ENCODE assay signal across 10 cellular contexts in the genomic region with DNA sequence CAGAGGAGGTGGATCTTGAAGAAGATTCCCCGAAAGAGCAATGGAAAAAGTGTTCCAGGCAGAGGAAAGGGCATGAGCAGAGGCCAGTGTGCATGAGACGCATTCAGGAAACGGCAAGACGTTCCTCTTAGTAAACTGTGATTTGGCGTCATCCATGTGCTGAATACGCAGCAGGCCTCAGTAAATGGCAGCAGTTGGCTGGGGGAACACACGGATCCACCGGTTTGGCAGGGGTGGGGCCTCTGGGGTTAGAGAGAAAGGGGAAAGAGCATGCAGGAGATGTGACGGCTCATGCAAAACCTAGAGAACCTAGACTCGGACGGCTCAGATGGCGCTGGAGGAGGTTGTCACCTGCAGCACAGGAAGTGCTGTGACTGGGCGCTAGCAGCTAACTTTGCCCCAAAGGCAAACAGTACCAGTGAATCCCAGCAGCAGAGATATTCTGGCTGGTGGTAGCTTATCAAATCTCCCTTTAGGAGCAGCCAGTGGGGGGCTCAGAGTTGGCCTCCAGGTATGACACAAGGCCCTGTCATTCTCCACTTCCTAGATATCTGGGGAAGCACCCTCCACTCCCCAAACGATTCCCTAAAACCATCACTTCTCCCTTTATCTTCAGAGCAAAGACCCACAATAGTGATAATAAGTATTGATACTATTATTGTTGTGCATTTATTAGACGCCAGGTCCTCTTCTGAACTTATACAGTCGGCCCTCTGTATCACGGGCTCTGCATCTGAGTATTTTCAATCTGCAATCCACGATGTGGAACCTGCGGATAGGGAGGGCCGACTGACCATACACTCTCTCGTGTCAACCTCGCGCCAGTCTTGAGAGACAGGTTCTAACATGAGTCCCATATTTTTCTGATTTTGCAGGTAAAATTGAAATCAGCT. TPM values are rescaled to one million over a fixed set of nuclear protein-coding genes. Genes with fewer than 3 reads are reported as not detected.
DNase-seq lines count a peak whose midpoint lies in the region; ATAC-seq and TF ChIP-seq lines count a peak whose summit lies in the region.
"Had no signal": no experiment of that assay in that cellular context is flagged by ENCODE, and none has a peak within 500 bp of the region (broad histone marks: within the 10 kb centered on the region; RNA-seq: fewer than 3 reads in every experiment).

No MANE protein-coding gene starts in this region.

- DNase-seq in activated T-cell treated with anti-CD3 and anti-CD28 coated beads, Interleukin-2, amount 50 U/mL, for 24 hours: peak; percentile 74
- no peak for DNase-seq in cortex of kidney (lab: John Stamatoyannopoulos, UW)
- no peak for DNase-seq in NCI-H146 treated with DMSO at 0.1 percent for 48 hours (lab: John Stamatoyannopoulos, UW; ENCODE audit: unreplicated experiment)
- DNase-seq: mammary epithelial cell; NK-92 treated with Interleukin-12 subunit alpha and Interleukin-12 subunit beta, amount 100 ng/mL, for 24 hours had no signal

- ATAC-seq in GM18858 (IDR thresholded peaks at IDR 0.05; ENCODE audit: unreplicated experiment) (no peak), gastroesophageal sphincter (no peak)

- no peaks in the 10 kb centered on the region for H3K27me3 ChIP-seq in BLaER1 treated with 17β-estradiol and CSF1 and Interleukin-3, amounts not matched to agents 10 nM and 100 nM
- H3K27me3 ChIP-seq in liver (ENCODE audit: control insufficient read depth in 4 of 4, insufficient read depth in 4 of 4, low read length in 3 of 4) (no peaks in the 10 kb centered on the region), gastroesophageal sphincter (peaks cover 13% of the 10 kb centered on the region)

- H3K27ac Mint-ChIP-seq in activated T-cell treated with anti-CD3 and anti-CD28 coated beads, Interleukin-2, amount 50 U/mL, for 24 hours: peak overlapping the region; percentile 98

- TF ChIP-seq RAD21 in liver (IDR thresholded peaks at IDR 0.05): no peak

- peak overlapping the region; percentile 91 to 98 (median 95) for H3K4me2 ChIP-seq in BLaER1 treated with 17β-estradiol and CSF1 and Interleukin-3, amounts not matched to agents 10 nM and 100 nM

- no peak for TF ChIP-seq CTCF in liver (IDR thresholded peaks at IDR 0.05; ENCODE audit: low read depth, low read length, missing input control)
- no peak for TF ChIP-seq CTCF in gastroesophageal sphincter (IDR thresholded peaks at IDR 0.05)

- no peak for TF ChIP-seq EP300 in gastroesophageal sphincter (IDR thresholded peaks at IDR 0.05)

- peaks cover 54 to 85% (median 76%) of the 10 kb centered on the region in 11 experiments for H3K36me3 ChIP-seq in BLaER1 treated with 17β-estradiol and CSF1 and Interleukin-3, amounts not matched to agents 10 nM and 100 nM
- peaks cover 44% of the 10 kb centered on the region for H3K36me3 ChIP-seq in KOPT-K1 (ENCODE audit: insufficient read depth, low read length)
- H3K36me3 ChIP-seq in liver (ENCODE audit: control insufficient read depth in 4 of 4, insufficient read depth in 3 of 4, low read depth in 1 of 4, low read length in 3 of 4): no peaks in the 10 kb centered on the region
- H3K36me3 ChIP-seq in gastroesophageal sphincter: no peaks in the 10 kb centered on the region

- peaks cover 70 to 100% (median 99%) of the 10 kb centered on the region in 11 experiments for H4K20me1 ChIP-seq in BLaER1 treated with 17β-estradiol and CSF1 and Interleukin-3, amounts not matched to agents 10 nM and 100 nM

- H3K4me1 Mint-ChIP-seq in activated T-cell treated with anti-CD3 and anti-CD28 coated beads, Interleukin-2, amount 50 U/mL, for 24 hours (ENCODE audit: low read depth): peaks cover 99% of the 10 kb centered on the region

- peaks cover 61% of the 10 kb centered on the region for H3K36me3 Mint-ChIP-seq in activated T-cell treated with anti-CD3 and anti-CD28 coated beads, Interleukin-2, amount 50 U/mL, for 24 hours (ENCODE audit: low read depth)

- TF ChIP-seq POLR2A in gastroesophageal sphincter (IDR thresholded peaks at IDR 0.05): no peak

- peak overlapping the region; percentile 65 to 100 (median 99); a peak in 21 of 22 replicates for H3K27ac ChIP-seq in BLaER1 treated with 17β-estradiol and CSF1 and Interleukin-3, amounts not matched to agents 10 nM and 100 nM
- H3K27ac ChIP-seq in KOPT-K1 (ENCODE audit: low read depth, low read length, poor library complexity, severe bottlenecking): peak overlapping the region; percentile 87
- peak overlapping the region; percentile 25 for H3K27ac ChIP-seq in liver (ENCODE audit: low read depth in 1 of 2, low read length in 2 of 2)
- peak overlapping the region in 1 of 4 donors; percentile 50 for H3K27ac ChIP-seq in gastroesophageal sphincter

- WGBS in liver: 79% methylated on average over 23 of the region's 23 CpGs
- 74 to 91% methylated on average over 12 to 23 of the region's 23 CpGs for WGBS in gastroesophageal sphincter (ENCODE audit: low coverage in 1 of 2), 2 donors

- H3K27me3 Mint-ChIP-seq in activated T-cell treated with anti-CD3 and anti-CD28 coated beads, Interleukin-2, amount 50 U/mL, for 24 hours: no peaks in the 10 kb centered on the region

- peak overlapping the region; percentile 5 to 97 (median 91); a peak in 18 of 20 replicates for H3K4me3 ChIP-seq in BLaER1 treated with 17β-estradiol and CSF1 and Interleukin-3, amounts not matched to agents 10 nM and 100 nM
- no peak overlapping the region for H3K4me3 ChIP-seq in liver (ENCODE audit: low read depth in 1 of 3, low read length in 3 of 3)
- H3K4me3 ChIP-seq in gastroesophageal sphincter: no peak overlapping the region

- H3K9me3 Mint-ChIP-seq in activated T-cell treated with anti-CD3 and anti-CD28 coated beads, Interleukin-2, amount 50 U/mL, for 24 hours: no peaks in the 10 kb centered on the region

- no peaks in the 10 kb centered on the region for H3K9me3 ChIP-seq in BLaER1 treated with 17β-estradiol and CSF1 and Interleukin-3, amounts not matched to agents 10 nM and 100 nM (replicated peaks in 1 of 11)
- H3K9me3 ChIP-seq in KOPT-K1 (ENCODE audit: insufficient read depth, low read length, poor library complexity, severe bottlenecking) (no peaks in the 10 kb centered on the region), liver (ENCODE audit: control insufficient read depth in 4 of 4, low read length in 3 of 4) (no peaks in the 10 kb centered on the region), gastroesophageal sphincter (no peaks in the 10 kb centered on the region)

- H3K4me1 ChIP-seq in BLaER1 treated with 17β-estradiol and CSF1 and Interleukin-3, amounts not matched to agents 10 nM and 100 nM: peaks cover 91 to 99% (median 96%) of the 10 kb centered on the region in 10 experiments
- H3K4me1 ChIP-seq in liver (ENCODE audit: control insufficient read depth in 4 of 4, insufficient read depth in 4 of 4, low read length in 3 of 4) (peaks cover 0 to 8% (median 4%) of the 10 kb centered on the region in 4 donors), gastroesophageal sphincter (peaks cover 0 to 21% (median 0%) of the 10 kb centered on the region in 3 donors)

- peak overlapping the region; percentile 73 for H3K4me3 Mint-ChIP-seq in activated T-cell treated with anti-CD3 and anti-CD28 coated beads, Interleukin-2, amount 50 U/mL, for 24 hours

- peak overlapping the region; percentile 95 to 99 (median 99); a peak in 20 of 22 replicates for H3K9ac ChIP-seq in BLaER1 treated with 17β-estradiol and CSF1 and Interleukin-3, amounts not matched to agents 10 nM and 100 nM
- no peak overlapping the region for H3K9ac ChIP-seq in liver (ENCODE audit: low read depth in 1 of 2, low read length in 2 of 2)

TF ChIP-seq in liver, 16 proteins besides CTCF, POLR2A, EP300 and RAD21:
- TF ChIP-seq RXRA (IDR thresholded peaks at IDR 0.05): no peak
- no peak for TF ChIP-seq REST (IDR thresholded peaks at IDR 0.05)
- no peak for TF ChIP-seq HNF4A (conservative IDR thresholded peaks at IDR 0.05)
- TF ChIP-seq EGR1 (IDR thresholded peaks at IDR 0.05; ENCODE audit: low read depth in 2 of 2): no peak
- no peak for TF ChIP-seq HNF4G (IDR thresholded peaks at IDR 0.05)
- TF ChIP-seq TAF1 (conservative IDR thresholded peaks at IDR 0.05): no peak

RNA-seq across cellular contexts. Expression of gene LAPTM5, which starts 7.6 kb away (rescaled TPM):
- total RNA-seq in liver (10 to 100 TPM; 22.3 to 33.8 TPM), gastroesophageal sphincter (10 to 100 TPM in 3 of 4 donors, 1 to 10 TPM in 1; 8.9 to 75.4 (median 40.4) TPM)
- polyA plus RNA-seq in liver: 10 to 100 TPM; 18.0 to 46.2 TPM

RNA-seq across cellular contexts. Expression of gene MATN1, which starts 26.6 kb away (rescaled TPM):
- total RNA-seq in liver (under 1 TPM in 1 of 2 donors, not detected in 1; 0.19 TPM), gastroesophageal sphincter (not detected)
- not detected for polyA plus RNA-seq in liver
- total RNA-seq: mammary epithelial cell had no signal

Comparison
In these comparisons a context has a peak if more than half of its experiments do, and no peak if none do; other contexts are left out.
1. H3K4me3 ChIP-seq: peak in BLaER1 treated with 17β-estradiol and CSF1 and Interleukin-3, amounts not matched to agents 10 nM and 100 nM (10 of 10); none in liver (0 of 3) and gastroesophageal sphincter (0 of 2).
2. H3K9ac ChIP-seq: peak in BLaER1 treated with 17β-estradiol and CSF1 and Interleukin-3, amounts not matched to agents 10 nM and 100 nM (11 of 11); none in liver (0 of 2).